In the genomic region with DNA sequence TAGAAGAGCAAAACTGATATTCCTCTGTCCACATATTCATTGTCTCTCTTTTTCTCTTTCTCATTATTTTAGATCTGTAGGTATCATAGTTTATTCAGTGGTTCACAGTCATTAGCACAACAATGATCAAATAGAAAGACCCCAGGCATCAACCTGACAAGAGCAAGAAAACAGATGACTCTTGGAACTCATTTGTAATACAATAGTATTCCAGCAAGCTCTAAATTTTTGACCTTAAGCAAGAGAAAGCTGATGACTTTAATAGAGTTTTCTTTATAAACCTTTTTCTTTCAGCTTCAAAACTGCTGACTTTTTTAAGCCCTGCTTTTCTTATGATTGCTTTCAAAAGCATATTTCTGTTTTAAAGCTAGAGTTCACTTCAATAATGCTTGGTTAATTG, we compare ENCODE assay signal across 28 cellular contexts.
"Had no signal": no experiment of that assay in that cellular context is flagged by ENCODE, and none has a peak within 500 bp of the region (broad histone marks: within the 10 kb centered on the region; RNA-seq: fewer than 3 reads in every experiment).

No MANE protein-coding gene starts in this region.

- H3K36me3 ChIP-seq: colonic mucosa, esophagus squamous epithelium, heart right ventricle, sigmoid colon, stomach, thyroid gland, vagina had no signal

- ATAC-seq: heart right ventricle; left lobe of liver; mucosa of descending colon; natural killer cell treated with Interleukin-12 subunit alpha and Interleukin-12 subunit beta and Interleukin-15 and Interleukin-18, amount 100 ng/mL, for 72 hours; psoas muscle; right cardiac atrium; stimulated activated effector memory CD8-positive, alpha-beta T cell treated with anti-CD3 and anti-CD28 coated beads, Interleukin-12 subunit alpha, Interleukin-12 subunit beta, amount 100 ng/mL, for 72 hours had no signal

- H3K4me3 ChIP-seq: colonic mucosa, esophagus squamous epithelium, heart right ventricle, mucosa of descending colon, psoas muscle, sigmoid colon, stomach, thyroid gland, vagina had no signal

- DNase-seq: colonic mucosa; effector memory CD4-positive, alpha-beta T cell; erythroblast; esophagus squamous epithelium; foreskin melanocyte; glutamatergic neuron; heart right ventricle; hippocampal formation; kidney; mesenchymal stem cell; mucosa of descending colon; naive B cell; nucleus accumbens; posterior cingulate gyrus; psoas muscle; right cardiac atrium; sigmoid colon; stimulated activated CD4-positive, alpha-beta T cell treated with anti-CD3 and anti-CD28 coated beads, Interleukin-2, amount 100 ng/mL, for 24 hours; stimulated activated CD4-positive, alpha-beta T cell treated with anti-CD3 and anti-CD28 coated beads, Interleukin-4, amount 100 ng/mL, for 24 hours; stimulated activated naive CD4-positive, alpha-beta T cell treated with Interleukin-2 at 50 U/mL for 16 hours; stomach; thyroid gland; trophoblast cell had no signal

- H3K27me3 ChIP-seq: colonic mucosa, esophagus squamous epithelium, heart right ventricle, sigmoid colon, stomach, thyroid gland, vagina had no signal

- H3K27ac ChIP-seq: colonic mucosa, esophagus squamous epithelium, heart right ventricle, psoas muscle, sigmoid colon, stomach, thyroid gland, vagina had no signal

- FAIRE-seq: endometrium, kidney had no signal

- H3K4me1 ChIP-seq: colonic mucosa, esophagus squamous epithelium, heart right ventricle, psoas muscle, sigmoid colon, stomach, thyroid gland, vagina had no signal

- H3K9me3 ChIP-seq: colonic mucosa, heart right ventricle, mucosa of descending colon, psoas muscle, sigmoid colon, stomach, thyroid gland, vagina had no signal
